ENCODE assay signal across 1 cellular context in the genomic region with DNA sequence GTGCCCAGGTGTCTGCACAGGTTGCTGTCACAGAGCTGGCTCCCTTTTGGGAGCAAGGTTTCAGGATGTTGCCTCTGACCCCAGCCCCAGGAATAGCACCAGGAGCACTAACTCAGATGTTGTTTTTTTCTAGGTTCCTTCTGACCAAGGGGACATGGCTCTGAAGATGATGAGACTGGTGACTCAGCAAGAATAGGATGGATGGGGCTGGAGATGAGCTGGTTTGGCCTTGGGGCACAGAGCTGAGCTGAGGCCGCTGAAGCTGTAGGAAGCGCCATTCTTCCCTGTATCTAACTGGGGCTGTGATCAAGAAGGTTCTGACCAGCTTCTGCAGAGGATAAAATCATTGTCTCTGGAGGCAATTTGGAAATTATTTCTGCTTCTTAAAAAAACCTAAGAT.
TF ChIP-seq lines count a peak whose summit lies in the region.

No MANE protein-coding gene starts in this region.

TF ChIP-seq in K562, 482 proteins besides CTCF, POLR2A, EP300 and RAD21:
- TF ChIP-seq RCOR1 (IDR thresholded peaks at IDR 0.05; ENCODE audit: borderline replicate concordance in 1 of 2, low read depth in 2 of 2, low read length in 2 of 2) (peak in 1 of 2 experiments; percentile 62; a peak in 1 of 4 replicates), NFE2 (IDR thresholded peaks at IDR 0.05; ENCODE audit: low read depth) (peak; percentile 89), ESRRB (CRISPR knock-in tag; IDR thresholded peaks at IDR 0.05; ENCODE audit: borderline replicate concordance) (no peak), BACH1 (tag; IDR thresholded peaks at IDR 0.05) (peak; percentile 56; the same call in 1 of the 2 replicates), JUND (IDR thresholded peaks at IDR 0.05; ENCODE audit: borderline replicate concordance, low read depth, low read length) (peak; percentile 36; the same call in 1 of the 2 replicates), JUND (tag; IDR thresholded peaks at IDR 0.05; ENCODE audit: borderline replicate concordance, low read depth, low read length) (no peak), MAFK (IDR thresholded peaks at IDR 0.05; ENCODE audit: low read length) (peak; percentile 81), MAFG (tag; conservative IDR thresholded peaks at IDR 0.05) (peak; percentile 90), FOXP4 (CRISPR knock-in tag; IDR thresholded peaks at IDR 0.05; ENCODE audit: borderline replicate concordance) (no peak), C11orf30 (IDR thresholded peaks at IDR 0.05; ENCODE audit: low read depth) (peak; percentile 92), ZNF699 (CRISPR knock-in tag; IDR thresholded peaks at IDR 0.05; ENCODE audit: insufficient replicate concordance) (no peak), ZNF316 (IDR thresholded peaks at IDR 0.05) (peak; percentile 93), MAFF (IDR thresholded peaks at IDR 0.05; ENCODE audit: low read length) (peak; percentile 82), ZNF639 (CRISPR knock-in tag; conservative IDR thresholded peaks at IDR 0.05 in 1 of 2, IDR thresholded peaks at IDR 0.05 in 1 of 2) (no peak), CTBP1 (IDR thresholded peaks at IDR 0.05; ENCODE audit: borderline replicate concordance) (peak; percentile 61), NFE2L1 (tag; IDR thresholded peaks at IDR 0.05; ENCODE audit: borderline replicate concordance, low read depth) (peak; percentile 64; the same call in 1 of the 2 replicates), MECOM (CRISPR knock-in tag; IDR thresholded peaks at IDR 0.05) (peak; percentile 56; the same call in 1 of the 2 replicates)
- TF ChIP-seq, protein P1, sequence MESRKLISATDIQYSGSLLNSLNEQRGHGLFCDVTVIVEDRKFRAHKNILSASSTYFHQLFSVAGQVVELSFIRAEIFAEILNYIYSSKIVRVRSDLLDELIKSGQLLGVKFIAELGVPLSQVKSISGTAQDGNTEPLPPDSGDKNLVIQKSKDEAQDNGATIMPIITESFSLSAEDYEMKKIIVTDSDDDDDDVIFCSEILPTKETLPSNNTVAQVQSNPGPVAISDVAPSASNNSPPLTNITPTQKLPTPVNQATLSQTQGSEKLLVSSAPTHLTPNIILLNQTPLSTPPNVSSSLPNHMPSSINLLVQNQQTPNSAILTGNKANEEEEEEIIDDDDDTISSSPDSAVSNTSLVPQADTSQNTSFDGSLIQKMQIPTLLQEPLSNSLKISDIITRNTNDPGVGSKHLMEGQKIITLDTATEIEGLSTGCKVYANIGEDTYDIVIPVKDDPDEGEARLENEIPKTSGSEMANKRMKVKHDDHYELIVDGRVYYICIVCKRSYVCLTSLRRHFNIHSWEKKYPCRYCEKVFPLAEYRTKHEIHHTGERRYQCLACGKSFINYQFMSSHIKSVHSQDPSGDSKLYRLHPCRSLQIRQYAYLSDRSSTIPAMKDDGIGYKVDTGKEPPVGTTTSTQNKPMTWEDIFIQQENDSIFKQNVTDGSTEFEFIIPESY (CRISPR knock-in tag; IDR thresholded peaks at IDR 0.05), result peak; percentile 79
- TF ChIP-seq, protein P2, sequence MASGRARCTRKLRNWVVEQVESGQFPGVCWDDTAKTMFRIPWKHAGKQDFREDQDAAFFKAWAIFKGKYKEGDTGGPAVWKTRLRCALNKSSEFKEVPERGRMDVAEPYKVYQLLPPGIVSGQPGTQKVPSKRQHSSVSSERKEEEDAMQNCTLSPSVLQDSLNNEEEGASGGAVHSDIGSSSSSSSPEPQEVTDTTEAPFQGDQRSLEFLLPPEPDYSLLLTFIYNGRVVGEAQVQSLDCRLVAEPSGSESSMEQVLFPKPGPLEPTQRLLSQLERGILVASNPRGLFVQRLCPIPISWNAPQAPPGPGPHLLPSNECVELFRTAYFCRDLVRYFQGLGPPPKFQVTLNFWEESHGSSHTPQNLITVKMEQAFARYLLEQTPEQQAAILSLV (tag; IDR thresholded peaks at IDR 0.05), result no peak
- TF ChIP-seq, protein P3, sequence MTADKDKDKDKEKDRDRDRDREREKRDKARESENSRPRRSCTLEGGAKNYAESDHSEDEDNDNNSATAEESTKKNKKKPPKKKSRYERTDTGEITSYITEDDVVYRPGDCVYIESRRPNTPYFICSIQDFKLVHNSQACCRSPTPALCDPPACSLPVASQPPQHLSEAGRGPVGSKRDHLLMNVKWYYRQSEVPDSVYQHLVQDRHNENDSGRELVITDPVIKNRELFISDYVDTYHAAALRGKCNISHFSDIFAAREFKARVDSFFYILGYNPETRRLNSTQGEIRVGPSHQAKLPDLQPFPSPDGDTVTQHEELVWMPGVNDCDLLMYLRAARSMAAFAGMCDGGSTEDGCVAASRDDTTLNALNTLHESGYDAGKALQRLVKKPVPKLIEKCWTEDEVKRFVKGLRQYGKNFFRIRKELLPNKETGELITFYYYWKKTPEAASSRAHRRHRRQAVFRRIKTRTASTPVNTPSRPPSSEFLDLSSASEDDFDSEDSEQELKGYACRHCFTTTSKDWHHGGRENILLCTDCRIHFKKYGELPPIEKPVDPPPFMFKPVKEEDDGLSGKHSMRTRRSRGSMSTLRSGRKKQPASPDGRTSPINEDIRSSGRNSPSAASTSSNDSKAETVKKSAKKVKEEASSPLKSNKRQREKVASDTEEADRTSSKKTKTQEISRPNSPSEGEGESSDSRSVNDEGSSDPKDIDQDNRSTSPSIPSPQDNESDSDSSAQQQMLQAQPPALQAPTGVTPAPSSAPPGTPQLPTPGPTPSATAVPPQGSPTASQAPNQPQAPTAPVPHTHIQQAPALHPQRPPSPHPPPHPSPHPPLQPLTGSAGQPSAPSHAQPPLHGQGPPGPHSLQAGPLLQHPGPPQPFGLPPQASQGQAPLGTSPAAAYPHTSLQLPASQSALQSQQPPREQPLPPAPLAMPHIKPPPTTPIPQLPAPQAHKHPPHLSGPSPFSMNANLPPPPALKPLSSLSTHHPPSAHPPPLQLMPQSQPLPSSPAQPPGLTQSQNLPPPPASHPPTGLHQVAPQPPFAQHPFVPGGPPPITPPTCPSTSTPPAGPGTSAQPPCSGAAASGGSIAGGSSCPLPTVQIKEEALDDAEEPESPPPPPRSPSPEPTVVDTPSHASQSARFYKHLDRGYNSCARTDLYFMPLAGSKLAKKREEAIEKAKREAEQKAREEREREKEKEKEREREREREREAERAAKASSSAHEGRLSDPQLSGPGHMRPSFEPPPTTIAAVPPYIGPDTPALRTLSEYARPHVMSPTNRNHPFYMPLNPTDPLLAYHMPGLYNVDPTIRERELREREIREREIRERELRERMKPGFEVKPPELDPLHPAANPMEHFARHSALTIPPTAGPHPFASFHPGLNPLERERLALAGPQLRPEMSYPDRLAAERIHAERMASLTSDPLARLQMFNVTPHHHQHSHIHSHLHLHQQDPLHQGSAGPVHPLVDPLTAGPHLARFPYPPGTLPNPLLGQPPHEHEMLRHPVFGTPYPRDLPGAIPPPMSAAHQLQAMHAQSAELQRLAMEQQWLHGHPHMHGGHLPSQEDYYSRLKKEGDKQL (CRISPR knock-in tag; IDR thresholded peaks at IDR 0.05; ENCODE audit: borderline replicate concordance), result no peak
